Comparison of ENCODE assay signal across 7 cellular contexts in genomic region chr13:21831654-21832324, GRCh38.
"Had no signal": no experiment of that assay in that cellular context is flagged by ENCODE, and none has a peak within 500 bp of the region (broad histone marks: within the 10 kb centered on the region; RNA-seq: fewer than 3 reads in every experiment).

No MANE protein-coding gene starts in this region.

- H3K27ac Mint-ChIP-seq: GM23338, H9 had no signal

- ATAC-seq: GM23338, K562 had no signal

- DNase-seq: H9, HCEC 1CT, IMR-90, Kasumi-1, KG1 had no signal

- H3K4me1 Mint-ChIP-seq: GM23338 had no signal

- H3K4me3 ChIP-seq: GM23338, K562 had no signal

- H3K4me3 Mint-ChIP-seq: GM23338, H9 had no signal
